Comparison of ENCODE assay signal across 1 cellular context in genomic region chr12:8603858-8604257, GRCh38.
TF ChIP-seq lines count a peak whose summit lies in the region.

No MANE protein-coding gene starts in this region.

TF ChIP-seq in K562, 482 proteins besides CTCF, POLR2A, EP300 and RAD21:
- TF ChIP-seq ZC3H4 (CRISPR knock-in tag; IDR thresholded peaks at IDR 0.05; ENCODE audit: borderline replicate concordance) (no peak), SRSF3 (IDR thresholded peaks at IDR 0.05; ENCODE audit: insufficient read depth, low read length) (no peak), EP400 (IDR thresholded peaks at IDR 0.05) (no peak), ZNF668 (CRISPR knock-in tag; IDR thresholded peaks at IDR 0.05) (no peak), ZNF239 (CRISPR knock-in tag; IDR thresholded peaks at IDR 0.05) (no peak), DMBX1 (CRISPR knock-in tag; IDR thresholded peaks at IDR 0.05; ENCODE audit: borderline replicate concordance) (no peak), PATZ1 (CRISPR knock-in tag; IDR thresholded peaks at IDR 0.05; ENCODE audit: borderline replicate concordance) (no peak), PML (IDR thresholded peaks at IDR 0.05; ENCODE audit: low read length) (no peak), ZC3H11A (IDR thresholded peaks at IDR 0.05; ENCODE audit: low read depth, low read length) (no peak), ZNF740 (CRISPR knock-in tag; IDR thresholded peaks at IDR 0.05) (no peak), ZNF740 (tag; IDR thresholded peaks at IDR 0.05) (no peak), MLX (CRISPR knock-in tag; conservative IDR thresholded peaks at IDR 0.05) (no peak), BRD9 (IDR thresholded peaks at IDR 0.05; ENCODE audit: low read depth, partially characterized antibody) (no peak), COPS2 (conservative IDR thresholded peaks at IDR 0.05) (no peak), ZNF830 (CRISPR knock-in tag; IDR thresholded peaks at IDR 0.05) (no peak), THRAP3 (IDR thresholded peaks at IDR 0.05; ENCODE audit: borderline replicate concordance) (no peak), TBP (optimal IDR thresholded peaks at IDR 0.05; ENCODE audit: low read depth, low read length) (no peak), MEF2D (tag; conservative IDR thresholded peaks at IDR 0.05; ENCODE audit: low read depth) (no peak), RFX5 (IDR thresholded peaks at IDR 0.05; ENCODE audit: low read depth, low read length) (no peak)
